Comparison of ENCODE assay signal across 25 cellular contexts in the genomic region with DNA sequence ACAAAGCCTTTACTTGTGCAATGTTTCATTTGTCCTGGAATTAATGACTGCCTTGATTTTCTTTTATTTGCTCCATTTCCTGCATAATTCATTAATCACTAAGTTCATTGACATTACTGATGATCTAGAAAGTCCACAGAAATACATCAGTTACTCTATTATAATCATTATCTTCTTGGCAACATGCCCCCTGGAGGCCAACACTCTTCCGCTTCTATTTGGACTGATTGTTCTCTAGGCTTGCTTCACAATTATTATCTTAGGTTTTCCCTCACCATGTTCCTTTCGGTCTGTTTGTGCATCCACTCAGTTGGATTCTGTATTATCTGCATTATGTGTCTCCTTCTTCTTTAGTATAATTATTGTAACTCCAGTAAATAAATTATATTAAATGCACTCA.
DNase-seq lines count a peak whose midpoint lies in the region; ATAC-seq and TF ChIP-seq lines count a peak whose summit lies in the region.
"Had no signal": no experiment of that assay in that cellular context is flagged by ENCODE, and none has a peak within 500 bp of the region (broad histone marks: within the 10 kb centered on the region; RNA-seq: fewer than 3 reads in every experiment).

No MANE protein-coding gene starts in this region.

- no peaks in the 10 kb centered on the region for H3K36me3 Mint-ChIP-seq in chondrocyte (ENCODE audit: low read depth)
- H3K36me3 Mint-ChIP-seq: CD8-positive, alpha-beta T cell; naive B cell had no signal

- DNase-seq in ELR (ENCODE audit: low read depth) (peak; percentile 11), HT-29 (ENCODE audit: low spot score) (peak; percentile 25), chondrocyte (ENCODE audit: low spot score) (no peak), mucosa of gallbladder (ENCODE audit: low spot score) (peak; percentile 25), Right ventricle myocardium inferior (ENCODE audit: missing footprints) (no peak), head of caudate nucleus (no peak)
- DNase-seq in activated CD4-positive, alpha-beta T cell treated with anti-CD3 and anti-CD28 coated beads, Interleukin-2, amount 50 U/mL, for 1 hour: no peak
- DNase-seq: activated B cell treated with CpG ODN at 0.5 μM for 24 hours; activated CD4-positive, alpha-beta T cell treated with anti-CD3 and anti-CD28 coated beads, Interleukin-2, amount 50 U/mL, for 48 hours; activated effector memory CD4-positive, alpha-beta T cell treated with anti-CD3 and anti-CD28 coated beads, Interleukin-2, amount 50 U/mL, for 16 hours; CD8-positive, alpha-beta T cell; colonic mucosa; heart left ventricle; left colon; mesenchymal stem cell; MG63; naive B cell; NCI-H1694; NCI-H446 treated with DMSO at 0.1 percent for 48 hours; retina; spleen; stimulated activated CD4-positive, alpha-beta T cell treated with anti-CD3 and anti-CD28 coated beads, Interleukin-4, amount 100 ng/mL, for 1 hour; stimulated activated naive CD4-positive, alpha-beta T cell treated with Interleukin-2 at 50 U/mL for 16 hours; T1000 had no signal

- no peak for ATAC-seq in Right ventricle myocardium inferior
- ATAC-seq: CD8-positive, alpha-beta T cell; heart left ventricle; K562; left colon had no signal

- H3K4me3 Mint-ChIP-seq in chondrocyte (ENCODE audit: unreplicated experiment): no peak overlapping the region
- H3K4me3 Mint-ChIP-seq: activated B cell treated with CpG ODN at 0.5 μM for 24 hours; CD8-positive, alpha-beta T cell; naive B cell had no signal

- H3K27me3 Mint-ChIP-seq in chondrocyte (ENCODE audit: low read depth): peaks cover 8% of the 10 kb centered on the region
- H3K27me3 Mint-ChIP-seq: activated B cell treated with CpG ODN at 0.5 μM for 24 hours, naive B cell had no signal

- peaks cover 8% of the 10 kb centered on the region for H3K9me3 Mint-ChIP-seq in chondrocyte (ENCODE audit: low read depth)

- TF ChIP-seq CTCF in chondrocyte (IDR thresholded peaks at IDR 0.05): peak; percentile 38

- intact Hi-C loops in Right ventricle myocardium inferior (cut with DNase I): no loop called here
- intact Hi-C loops in head of caudate nucleus (cut with DNase I): no loop called here

- no peak overlapping the region for H3K27ac Mint-ChIP-seq in chondrocyte (ENCODE audit: unreplicated experiment)
- H3K27ac Mint-ChIP-seq: activated B cell treated with CpG ODN at 0.5 μM for 24 hours; CD8-positive, alpha-beta T cell; naive B cell had no signal

- H3K4me1 Mint-ChIP-seq in chondrocyte (ENCODE audit: low read depth): no peaks in the 10 kb centered on the region
- H3K4me1 Mint-ChIP-seq: activated B cell treated with CpG ODN at 0.5 μM for 24 hours, naive B cell had no signal

Comparison
In these comparisons a context has a peak if more than half of its experiments do, and no peak if none do; other contexts are left out.
1. DNase-seq: peak in ELR (single experiment), HT-29 (single experiment) and mucosa of gallbladder (single experiment); none in chondrocyte (single experiment), activated CD4-positive, alpha-beta T cell treated with anti-CD3 and anti-CD28 coated beads, Interleukin-2, amount 50 U/mL, for 1 hour (single experiment), Right ventricle myocardium inferior (single experiment) and head of caudate nucleus (0 of 42).